In genomic region chr5:131984945-131985665, GRCh38 we compare ENCODE assay signal across 17 cellular contexts. TPM values are rescaled to one million over a fixed set of nuclear protein-coding genes. Genes with fewer than 3 reads are reported as not detected.
"Had no signal": no experiment of that assay in that cellular context is flagged by ENCODE, and none has a peak within 500 bp of the region (broad histone marks: within the 10 kb centered on the region; RNA-seq: fewer than 3 reads in every experiment).

No MANE protein-coding gene starts in this region.

- ATAC-seq: left colon; natural killer cell treated with Interleukin-12 subunit alpha and Interleukin-12 subunit beta and Interleukin-15 and Interleukin-18, amount 100 ng/mL, for 72 hours had no signal

- DNase-seq: activated CD4-positive, alpha-beta T cell treated with anti-CD3 and anti-CD28 coated beads, Interleukin-2, amount 50 U/mL, for 4 hours; activated CD4-positive, CD25-positive, alpha-beta regulatory T cell treated with anti-CD3 and anti-CD28 coated beads, Interleukin-2, amount 50 U/mL, for 72 hours; activated naive CD4-positive, alpha-beta T cell; activated T-cell treated with anti-CD3 and anti-CD28 coated beads, Interleukin-2, amount 50 U/mL, for 1 hour; cortex of kidney; mammary epithelial cell; stimulated activated CD4-positive, alpha-beta T cell treated with anti-CD3 and anti-CD28 coated beads, Interleukin-2, amount 100 ng/mL, for 48 hours; stimulated activated naive CD4-positive, alpha-beta T cell treated with Interleukin-2 at 50 U/mL for 16 hours had no signal

RNA-seq across cellular contexts. Expression of gene ACSL6, which starts 26.4 kb away (rescaled TPM):
- total RNA-seq: glomerular endothelial cell, osteoblast had no signal

RNA-seq across cellular contexts. Expression of gene MEIKIN, which starts 39.6 kb away (rescaled TPM):
- total RNA-seq: astrocyte; cardiac septum; epithelial cell of proximal tubule; glomerular endothelial cell; left colon; mammary epithelial cell; mucosa of gallbladder; natural killer cell treated with Interleukin-12 subunit alpha and Interleukin-12 subunit beta and Interleukin-15 and Interleukin-18, amount 100 ng/mL, for 72 hours; osteoblast; T-helper 2 cell treated with Interferon-gamma antibody and Interleukin-4, amounts not matched to agents 100 ng/mL and 5 ng/mL, for 36 hours had no signal
